ENCODE assay signal across 17 cellular contexts in genomic region chr11:14836106-14836492, GRCh38.
"Had no signal": no experiment of that assay in that cellular context is flagged by ENCODE, and none has a peak within 500 bp of the region (broad histone marks: within the 10 kb centered on the region; RNA-seq: fewer than 3 reads in every experiment).

No MANE protein-coding gene starts in this region.

- DNase-seq: Karpas-422, KG1, NCI-H1092, NCI-H1436, NCI-H187, NCI-H2029, NCI-H2081 treated with DMSO at 0.1 percent for 48 hours, NCI-H2171, NCI-H226, NCI-H446, NCI-H510A, NCI-H524 treated with DMSO at 0.1 percent for 48 hours, NCI-H69, NCI-H774, Right ventricle myocardium superior, RPMI8226, SIG-M5 had no signal
